Comparison of ENCODE assay signal across 12 cellular contexts in the genomic region with DNA sequence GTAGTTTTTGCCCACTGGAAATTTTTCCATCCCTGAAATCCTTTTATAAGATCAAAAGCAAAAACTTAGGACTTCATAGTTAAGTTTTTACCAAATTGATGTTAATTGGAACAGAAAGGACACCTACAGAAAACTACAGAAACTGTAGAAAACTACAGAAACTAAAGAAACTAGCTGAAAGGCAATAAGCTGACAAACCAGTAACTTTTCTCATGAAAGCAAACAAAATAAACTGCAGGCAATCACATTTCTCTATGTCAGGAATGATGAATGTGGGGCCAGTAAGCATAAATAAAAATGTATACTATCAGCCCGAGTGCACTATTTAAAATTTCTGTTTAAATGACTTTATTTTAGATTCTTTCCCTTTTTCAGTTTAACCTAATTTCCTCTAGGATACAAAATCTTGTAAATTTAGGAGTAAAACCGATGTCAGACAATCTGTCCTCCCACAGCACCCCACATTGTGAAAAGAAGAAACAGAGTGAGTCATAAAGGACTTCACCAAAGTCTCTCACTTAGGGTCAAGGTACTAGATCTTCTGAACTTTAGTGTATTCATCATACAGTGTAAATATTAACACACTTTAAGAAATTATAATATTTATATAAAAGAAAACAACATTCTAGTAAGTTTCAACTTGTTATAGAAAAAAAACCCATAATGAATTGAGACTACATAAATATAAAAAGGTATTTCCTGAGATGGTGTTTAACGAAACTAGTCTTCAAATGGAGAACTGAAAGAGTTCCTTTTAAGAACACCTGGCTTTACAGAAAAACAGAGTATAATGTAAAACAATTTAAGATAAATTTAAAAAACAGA. TPM values are rescaled to one million over a fixed set of nuclear protein-coding genes. Genes with fewer than 3 reads are reported as not detected.
DNase-seq lines count a peak whose midpoint lies in the region; ATAC-seq, FAIRE-seq and TF ChIP-seq lines count a peak whose summit lies in the region.
"Had no signal": no experiment of that assay in that cellular context is flagged by ENCODE, and none has a peak within 500 bp of the region (broad histone marks: within the 10 kb centered on the region; RNA-seq: fewer than 3 reads in every experiment).

No MANE protein-coding gene starts in this region.

- H3K9ac ChIP-seq in HepG2 (ENCODE audit: insufficient read depth, low read depth, low read length), result no peak overlapping the region

- H3K27ac ChIP-seq in HepG2 (ENCODE audit: extremely low read length, insufficient read depth, low read length) (no peak overlapping the region), right lobe of liver (no peak overlapping the region), GM23338 (ENCODE audit: low read depth) (no peak overlapping the region)

- CTCF ChIA-PET in HepG2 (lab: Yijun Ruan, JAX; ENCODE audit: low intra/inter-chr PET ratio, low total read pairs), result no interaction called here

- TF ChIP-seq RAD21 in HepG2 (CRISPR knock-in tag; IDR thresholded peaks at IDR 0.05), result no peak

- H3F3A ChIP-seq in GM23338 (replicated peaks; ENCODE audit: low read depth), result no peaks in the 10 kb centered on the region

- TF ChIP-seq POLR2A in HepG2 (IDR thresholded peaks at IDR 0.05; ENCODE audit: insufficient read depth in 1 of 2, low read depth in 2 of 2, low read length in 2 of 2), result no peak
- TF ChIP-seq POLR2A in right lobe of liver (IDR thresholded peaks at IDR 0.05), result no peak

- no peak for ATAC-seq in HepG2
- ATAC-seq in right lobe of liver, result no peak
- peak; percentile 97 for ATAC-seq in HG02885 (IDR thresholded peaks at IDR 0.05; ENCODE audit: poor library complexity, unreplicated experiment)
- no peak for ATAC-seq in stimulated activated naive CD8-positive, alpha-beta T cell treated with anti-CD3 and anti-CD28 coated beads, Interleukin-15, amount 100 ng/mL, for 72 hours
- ATAC-seq in GM23338, result no peak
- ATAC-seq: activated CD8-positive, alpha-beta T cell treated with anti-CD3 and anti-CD28 coated beads for 36 hours had no signal

- TF ChIP-seq CTCF in HepG2 (CRISPR knock-in tag; IDR thresholded peaks at IDR 0.05) (no peak), right lobe of liver (IDR thresholded peaks at IDR 0.05) (no peak), GM13977 (IDR thresholded peaks at IDR 0.05; ENCODE audit: extremely low read depth, insufficient read depth, missing control alignments) (no peak), GM23338 (conservative IDR thresholded peaks at IDR 0.05; ENCODE audit: low read depth in 2 of 2) (no peak)

- peaks cover 18% of the 10 kb centered on the region for H3K4me1 ChIP-seq in HepG2 (ENCODE audit: insufficient read depth, low read length)
- no peaks in the 10 kb centered on the region for H3K4me1 ChIP-seq in right lobe of liver
- no peaks in the 10 kb centered on the region for H3K4me1 ChIP-seq in GM23338 (ENCODE audit: insufficient read depth)

- H3K27me3 ChIP-seq in HepG2 (ENCODE audit: control insufficient read depth in 1 of 2, insufficient read depth in 2 of 2, low read length in 2 of 2), result no peaks in the 10 kb centered on the region
- H3K27me3 ChIP-seq in right lobe of liver, result no peaks in the 10 kb centered on the region
- H3K27me3 ChIP-seq in H7 (ENCODE audit: control insufficient read depth, insufficient read depth, low read length), result no peaks in the 10 kb centered on the region
- H3K27me3 ChIP-seq in GM23338 (ENCODE audit: insufficient read depth), result no peaks in the 10 kb centered on the region

- no peaks in the 10 kb centered on the region for H3K9me3 Mint-ChIP-seq in stimulated activated naive CD8-positive, alpha-beta T cell treated with anti-CD3 and anti-CD28 coated beads, Interleukin-15, amount 100 ng/mL, for 72 hours
- no peaks in the 10 kb centered on the region for H3K9me3 Mint-ChIP-seq in GM23338
- H3K9me3 Mint-ChIP-seq: activated CD8-positive, alpha-beta T cell treated with anti-CD3 and anti-CD28 coated beads for 36 hours had no signal

- peaks cover 4 to 8% of the 10 kb centered on the region in 2 experiments for H3K36me3 ChIP-seq in HepG2 (replicated peaks in 1 of 2; ENCODE audit: control insufficient read depth in 1 of 2, insufficient read depth in 2 of 2, low read length in 2 of 2)
- H3K36me3 ChIP-seq in right lobe of liver, result peaks cover 0 to 31% (median 8%) of the 10 kb centered on the region in 4 donors
- no peaks in the 10 kb centered on the region for H3K36me3 ChIP-seq in H7 (replicated peaks; ENCODE audit: control insufficient read depth, insufficient read depth, low read length)
- H3K36me3 ChIP-seq in GM23338 (ENCODE audit: insufficient read depth), result no peaks in the 10 kb centered on the region

- H3K79me2 ChIP-seq in HepG2 (ENCODE audit: insufficient read depth, low read length) (no peaks in the 10 kb centered on the region), GM23338 (replicated peaks; ENCODE audit: insufficient read depth) (no peaks in the 10 kb centered on the region)

- intact Hi-C loops in HepG2 (cut with micrococcal nuclease; ENCODE audit: unreplicated experiment), result no loop called here
- intact Hi-C loops in right lobe of liver (cut with DNase I), result no loop called here

- 0 out of 4 replicates have a peak, but pooled peaks of 1 of the 2 experiments have one; percentile 10 for TF ChIP-seq EP300 in HepG2 (IDR thresholded peaks at IDR 0.05; ENCODE audit: low read depth in 2 of 2, low read length in 2 of 2)
- no peak for TF ChIP-seq EP300 in HepG2 (CRISPR knock-in tag; IDR thresholded peaks at IDR 0.05; ENCODE audit: borderline replicate concordance)

- no peaks in the 10 kb centered on the region for H3K9me2 ChIP-seq in GM23338 (ENCODE audit: insufficient read depth)

- H3K27me3 Mint-ChIP-seq in stimulated activated naive CD8-positive, alpha-beta T cell treated with anti-CD3 and anti-CD28 coated beads, Interleukin-15, amount 100 ng/mL, for 72 hours, result no peaks in the 10 kb centered on the region
- H3K27me3 Mint-ChIP-seq in GM23338 (ENCODE audit: insufficient read depth, low read depth, poor library complexity), result peaks cover 3% of the 10 kb centered on the region
- H3K27me3 Mint-ChIP-seq: activated CD8-positive, alpha-beta T cell treated with anti-CD3 and anti-CD28 coated beads for 36 hours had no signal

- in situ Hi-C loops in HepG2 (cut with HindIII; ENCODE audit: extremely low pct_ligation_motif_present, low pct_unique_long_range_greater_than_20kb), result no loop called here
- in situ Hi-C loops in GM13977 (cut with MboI; ENCODE audit: low pct_unique_long_range_greater_than_20kb, low sequenced_read_pairs, unreplicated experiment), result no loop called here

- no TSS peak for BruUV-seq in HepG2 (replicated peaks; lab: Mats Ljungman, UMichigan)

- H4K20me1 ChIP-seq in HepG2 (ENCODE audit: insufficient read depth, low read length) (no peaks in the 10 kb centered on the region), GM23338 (replicated peaks; ENCODE audit: insufficient read depth) (0 out of 2 replicates have a peak, but pooled peaks cover 5% of the 10 kb centered on the region)

- H3K4me2 ChIP-seq in HepG2 (ENCODE audit: low read depth, low read length), result no peak overlapping the region
- no peak overlapping the region for H3K4me2 ChIP-seq in GM23338

- POLR2A ChIA-PET in HepG2 (lab: Yijun Ruan, JAX), result no interaction called here

- no peak overlapping the region for H2AFZ ChIP-seq in HepG2 (ENCODE audit: low read length)
- H2AFZ ChIP-seq in GM23338, result no peak overlapping the region

- H3K4me3 Mint-ChIP-seq in stimulated activated naive CD8-positive, alpha-beta T cell treated with anti-CD3 and anti-CD28 coated beads, Interleukin-15, amount 100 ng/mL, for 72 hours, result no peak overlapping the region
- H3K4me3 Mint-ChIP-seq in GM23338, result no peak overlapping the region
- H3K4me3 Mint-ChIP-seq: activated CD8-positive, alpha-beta T cell treated with anti-CD3 and anti-CD28 coated beads for 36 hours had no signal

- no peak for FAIRE-seq in HepG2 (lab: Jason Lieb, UNC)
- FAIRE-seq: bronchial epithelial cell had no signal

- peaks cover 4% of the 10 kb centered on the region; the same call in 1 of the 3 replicates for H3K36me3 Mint-ChIP-seq in GM23338 (ENCODE audit: low read depth)

- DNase-seq in HepG2 (ENCODE audit: low spot score) (peak; percentile 18), right lobe of liver (no peak), LoVo (ENCODE audit: low spot score) (peak; percentile 12), H7 (no peak), GM13977 (ENCODE audit: low spot score) (no peak), GM23338 (ENCODE audit: low spot score) (no peak)
- no peak for DNase-seq in stimulated activated naive CD8-positive, alpha-beta T cell treated with anti-CD3 and anti-CD28 coated beads, Interleukin-15, amount 100 ng/mL, for 72 hours
- DNase-seq: 8988T; activated CD8-positive, alpha-beta T cell treated with anti-CD3 and anti-CD28 coated beads for 36 hours; mammary epithelial cell had no signal

- no peaks in the 10 kb centered on the region for H3K9me3 ChIP-seq in HepG2 (ENCODE audit: low read length)
- no peaks in the 10 kb centered on the region for H3K9me3 ChIP-seq in right lobe of liver

- H3K4me3 ChIP-seq in HepG2 (replicated peaks in 1 of 3; ENCODE audit: insufficient read depth in 1 of 3, low read depth in 2 of 3, low read length in 3 of 3), result no peak overlapping the region
- H3K4me3 ChIP-seq in right lobe of liver, result no peak overlapping the region
- no peak overlapping the region for H3K4me3 ChIP-seq in H7 (ENCODE audit: insufficient read depth, low read depth, low read length)
- H3K4me3 ChIP-seq in GM23338, result no peak overlapping the region

- peaks cover 6% of the 10 kb centered on the region for H3K4me1 Mint-ChIP-seq in stimulated activated naive CD8-positive, alpha-beta T cell treated with anti-CD3 and anti-CD28 coated beads, Interleukin-15, amount 100 ng/mL, for 72 hours
- no peaks in the 10 kb centered on the region for H3K4me1 Mint-ChIP-seq in GM23338

- H3K27ac Mint-ChIP-seq in stimulated activated naive CD8-positive, alpha-beta T cell treated with anti-CD3 and anti-CD28 coated beads, Interleukin-15, amount 100 ng/mL, for 72 hours, result no peak overlapping the region
- H3K27ac Mint-ChIP-seq in GM23338, result no peak overlapping the region
- H3K27ac Mint-ChIP-seq: activated CD8-positive, alpha-beta T cell treated with anti-CD3 and anti-CD28 coated beads for 36 hours had no signal

- WGBS in HepG2 (ENCODE audit: low lambda C conversion rate), result 66% methylated on average over 3 of the region's 3 CpGs
- 75% methylated on average over 3 of the region's 3 CpGs for whole genome bisulfite sequencing in right lobe of liver (ENCODE audit: insufficient coverage, low coverage, low lambda C conversion rate, missing lambda C conversion rate)

RNA-seq across cellular contexts. Expression of a gene that starts 46.6 kb away (rescaled TPM):
- total RNA-seq in HepG2 (2016; rRNA removed; fragmentation: Illumina TruSeq; extraction: Trizol) (41.0 and 57.2 TPM in 2 replicates), right lobe of liver (10 to 100 TPM; 19.9 to 38.8 (median 27.0) TPM)
- total RNA-seq in HepG2 (2016; cell fraction: cytosol; rRNA removed; fragmentation: Illumina TruSeq; extraction: Trizol; ENCODE audit: low read depth), result 7.5 and 8.1 TPM in 2 replicates
- total RNA-seq in HepG2 (2016; cell fraction: insoluble cytoplasmic fraction; rRNA removed; fragmentation: Illumina TruSeq; extraction: Trizol), result 39.8 and 59.3 TPM in 2 replicates
- total RNA-seq in HepG2 (2016; cell fraction: membrane; rRNA removed; fragmentation: Illumina TruSeq; extraction: Trizol), result 27.5 and 30.2 TPM in 2 replicates
- total RNA-seq in HepG2 (2016; cell fraction: nucleus; rRNA removed; fragmentation: Illumina TruSeq; extraction: Trizol), result 63.3 and 74.1 TPM in 2 replicates
- polyA plus RNA-seq in HepG2 (2011; rRNA removed) (40.2 and 46.3 TPM in 2 replicates), GM23338 (2016; fragmentation: Nextera tagmentation; extraction: Ambion mirVana) (4.0 and 5.7 TPM in 2 replicates)
- polyA plus RNA-seq in HepG2 (2011; cell fraction: cytosol; rRNA removed), result 27.0 and 32.9 TPM in 2 replicates
- 145 and 189 TPM in 2 replicates for polyA plus RNA-seq in HepG2 (2011; cell fraction: nucleus; rRNA removed)
- 20.5 and 28.6 TPM in 2 replicates for polyA plus RNA-seq in HepG2 (2012)
- polyA plus RNA-seq in HepG2 (2016; cell fraction: cytosol; fragmentation: Illumina TruSeq; extraction: Trizol; ENCODE audit: low read depth), result 6.2 and 6.8 TPM in 2 replicates
- 27.9 and 31.8 TPM in 2 replicates for polyA plus RNA-seq in HepG2 (2016; cell fraction: insoluble cytoplasmic fraction; fragmentation: Illumina TruSeq; extraction: Trizol; ENCODE audit: low read depth)
- polyA plus RNA-seq in HepG2 (2016; cell fraction: membrane; fragmentation: Illumina TruSeq; extraction: Trizol; ENCODE audit: low read depth), result 12.5 and 13.0 TPM in 2 replicates
- polyA plus RNA-seq in HepG2 (2016; cell fraction: nucleus; fragmentation: Illumina TruSeq; extraction: Trizol; ENCODE audit: insufficient read depth, low read depth), result 50.8 and 60.6 TPM in 2 replicates
- 22.3 and 75.9 TPM in 2 replicates for polyA minus RNA-seq in HepG2 (2011; rRNA and poly(A)+ RNA removed; ENCODE audit: low replicate concordance)
- polyA minus RNA-seq in HepG2 (2011; cell fraction: cytosol; rRNA and poly(A)+ RNA removed), result 21.5 and 24.6 TPM in 2 replicates
- polyA minus RNA-seq in HepG2 (2011; cell fraction: nucleus; rRNA and poly(A)+ RNA removed), result 177 and 180 TPM in 2 replicates
- 10.8 and 23.1 TPM in 2 replicates for total RNA-seq in H7 (2014; rRNA removed; shearing (Covaris generic))
- 11.7 and 13.5 TPM in 2 replicates for total RNA-seq in GM23338 (2014; rRNA removed; shearing (Covaris generic))

Comparison
In these comparisons a context has a peak if more than half of its experiments do, and no peak if none do; other contexts are left out.
1. DNase-seq: peak in HepG2 (single experiment) and LoVo (single experiment); none in right lobe of liver (0 of 3), H7 (single experiment), GM13977 (single experiment), stimulated activated naive CD8-positive, alpha-beta T cell treated with anti-CD3 and anti-CD28 coated beads, Interleukin-15, amount 100 ng/mL, for 72 hours (0 of 2) and GM23338 (single experiment).